8 cellular contexts compared by ENCODE assay signal in the genomic region with DNA sequence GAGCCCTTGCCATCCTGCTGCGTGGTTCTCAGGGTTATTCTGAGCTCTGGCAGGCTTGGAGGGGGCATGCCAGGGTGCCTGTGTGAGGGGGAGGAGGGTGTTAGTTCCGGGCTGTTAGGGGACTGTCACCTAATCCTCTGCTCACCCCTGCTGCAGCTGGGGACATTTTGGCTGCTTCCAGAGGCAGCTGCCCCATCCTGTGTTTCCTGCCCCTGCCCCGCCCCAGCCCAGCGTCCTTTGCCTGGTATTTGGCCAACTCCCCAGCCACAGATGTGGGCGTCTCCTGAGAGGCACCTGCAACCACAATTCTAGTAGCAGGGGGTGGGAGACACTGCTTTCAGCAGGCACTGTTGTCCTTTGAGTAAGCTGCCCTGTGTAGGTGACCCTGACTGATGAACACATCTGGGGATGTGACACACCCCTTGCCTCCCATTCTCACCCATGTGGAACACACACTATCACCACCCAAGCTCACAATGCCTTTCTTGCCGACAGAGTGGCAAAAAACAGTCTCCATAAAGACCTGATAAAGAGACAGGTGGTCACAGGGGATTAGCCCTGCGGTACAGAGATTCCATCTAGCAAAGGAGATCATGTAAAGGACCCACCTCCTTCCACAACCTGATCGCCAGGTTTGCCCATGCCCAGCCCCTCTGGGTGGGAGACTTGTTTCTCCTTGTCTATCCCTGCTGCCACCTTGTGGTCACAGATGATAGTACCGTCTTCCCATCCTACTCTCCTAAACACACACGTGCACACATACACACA. TPM values are rescaled to one million over a fixed set of nuclear protein-coding genes. Genes with fewer than 3 reads are reported as not detected.
A peak's percentile ranks its signal among the peaks of the same experiment; 100 is the strongest.
DNase-seq lines count a peak whose midpoint lies in the region; ATAC-seq, FAIRE-seq and TF ChIP-seq lines count a peak whose summit lies in the region.

A gene (minus strand): TSS at position 48 of the 768 bp plus-strand sequence. CDS start 35 bp downstream, at position 13.

- peak; percentile 93 for FAIRE-seq in HTR-8/SVneo (lab: Jason Lieb, UNC)

- H3K9me3 Mint-ChIP-seq in natural killer cell treated with Interleukin-12 subunit alpha and Interleukin-12 subunit beta and Interleukin-15 and Interleukin-18, amount 100 ng/mL, for 72 hours: no peaks in the 10 kb centered on the region
- no peaks in the 10 kb centered on the region for H3K9me3 Mint-ChIP-seq in stimulated activated naive CD8-positive, alpha-beta T cell treated with anti-CD3 and anti-CD28 coated beads, Interleukin-15, Interleukin-2, amounts not matched to agents 100 ng/mL and 50 ng/mL, for 24 hours

- no peaks in the 10 kb centered on the region for H3K36me3 Mint-ChIP-seq in natural killer cell treated with Interleukin-12 subunit alpha and Interleukin-12 subunit beta and Interleukin-15 and Interleukin-18, amount 100 ng/mL, for 72 hours
- no peaks in the 10 kb centered on the region for H3K36me3 Mint-ChIP-seq in stimulated activated naive CD8-positive, alpha-beta T cell treated with anti-CD3 and anti-CD28 coated beads, Interleukin-15, Interleukin-2, amounts not matched to agents 100 ng/mL and 50 ng/mL, for 24 hours (ENCODE audit: low read depth)

- no peak within 1 kb of the TSS for H3K4me3 ChIP-seq in epithelial cell of proximal tubule (ENCODE audit: low read depth, low read length)

- TF ChIP-seq CTCF in epithelial cell of proximal tubule (conservative IDR thresholded peaks at IDR 0.05; ENCODE audit: low read depth, low read length): peak; percentile 78

- peak within 1 kb of the TSS; percentile 82 to 92 for H3K27ac Mint-ChIP-seq in natural killer cell treated with Interleukin-12 subunit alpha and Interleukin-12 subunit beta and Interleukin-15 and Interleukin-18, amount 100 ng/mL, for 72 hours
- peak within 1 kb of the TSS; percentile 54 for H3K27ac Mint-ChIP-seq in stimulated activated naive CD8-positive, alpha-beta T cell treated with anti-CD3 and anti-CD28 coated beads, Interleukin-15, Interleukin-2, amounts not matched to agents 100 ng/mL and 50 ng/mL, for 24 hours

- ATAC-seq in natural killer cell treated with Interleukin-12 subunit alpha and Interleukin-12 subunit beta and Interleukin-15 and Interleukin-18, amount 100 ng/mL, for 72 hours: peak; percentile 13 to 31
- ATAC-seq in GM21367 (IDR thresholded peaks at IDR 0.05; ENCODE audit: unreplicated experiment): no peak

- no peaks in the 10 kb centered on the region for H3K27me3 Mint-ChIP-seq in natural killer cell treated with Interleukin-12 subunit alpha and Interleukin-12 subunit beta and Interleukin-15 and Interleukin-18, amount 100 ng/mL, for 72 hours
- H3K27me3 Mint-ChIP-seq in stimulated activated naive CD8-positive, alpha-beta T cell treated with anti-CD3 and anti-CD28 coated beads, Interleukin-15, Interleukin-2, amounts not matched to agents 100 ng/mL and 50 ng/mL, for 24 hours: no peaks in the 10 kb centered on the region

- H3K4me3 Mint-ChIP-seq in natural killer cell treated with Interleukin-12 subunit alpha and Interleukin-12 subunit beta and Interleukin-15 and Interleukin-18, amount 100 ng/mL, for 72 hours: peak within 1 kb of the TSS; percentile 84
- H3K4me3 Mint-ChIP-seq in stimulated activated naive CD8-positive, alpha-beta T cell treated with anti-CD3 and anti-CD28 coated beads, Interleukin-15, Interleukin-2, amounts not matched to agents 100 ng/mL and 50 ng/mL, for 24 hours: peak within 1 kb of the TSS; percentile 70

- DNase-seq in COR-L47 (lab: John Stamatoyannopoulos, UW) (peak; percentile 52), HTR-8/SVneo (ENCODE audit: insufficient read length, low spot score) (peak; percentile 77), OCI-M1 (lab: John Stamatoyannopoulos, UW) (peak; percentile 92), activated T-cell treated with anti-CD3 and anti-CD28 coated beads for 48 hours (ENCODE audit: low read depth) (peak; percentile 67), epithelial cell of proximal tubule (ENCODE audit: low read depth) (no peak)
- peak; percentile 76 for DNase-seq in natural killer cell treated with Interleukin-12 subunit alpha and Interleukin-12 subunit beta and Interleukin-15 and Interleukin-18, amount 100 ng/mL, for 72 hours (ENCODE audit: low spot score)

- peaks cover 26 to 38% of the 10 kb centered on the region in 2 donors for H3K4me1 Mint-ChIP-seq in natural killer cell treated with Interleukin-12 subunit alpha and Interleukin-12 subunit beta and Interleukin-15 and Interleukin-18, amount 100 ng/mL, for 72 hours (ENCODE audit: low read depth in 2 of 2)
- H3K4me1 Mint-ChIP-seq in stimulated activated naive CD8-positive, alpha-beta T cell treated with anti-CD3 and anti-CD28 coated beads, Interleukin-15, Interleukin-2, amounts not matched to agents 100 ng/mL and 50 ng/mL, for 24 hours (ENCODE audit: low read depth): peaks cover 44% of the 10 kb centered on the region

RNA-seq across cellular contexts. Expression of the gene that starts here (rescaled TPM):
- total RNA-seq in epithelial cell of proximal tubule: 1.0 TPM in 1 of 2 replicates, not detected in the other
- total RNA-seq in natural killer cell treated with Interleukin-12 subunit alpha and Interleukin-12 subunit beta and Interleukin-15 and Interleukin-18, amount 100 ng/mL, for 72 hours: 1 to 10 TPM; 3.9 to 7.6 TPM
